In genomic region chr1:67646145-67647035, GRCh38 we compare ENCODE assay signal across 8 cellular contexts. TPM values are rescaled to one million over a fixed set of nuclear protein-coding genes. Genes with fewer than 3 reads are reported as not detected.
DNase-seq lines count a peak whose midpoint lies in the region; ATAC-seq and TF ChIP-seq lines count a peak whose summit lies in the region.

No MANE protein-coding gene starts in this region.

- no peak for TF ChIP-seq CTCF in mammary epithelial cell (conservative IDR thresholded peaks at IDR 0.05 in 1 of 2, IDR thresholded peaks at IDR 0.05 in 1 of 2; ENCODE audit: extremely low read depth in 1 of 2, insufficient read depth in 1 of 2, low read depth in 1 of 2, low read length in 2 of 2)

- DNase-seq in DMS79 (lab: John Stamatoyannopoulos, UW) (peak; percentile 39), NCI-H2107 (lab: John Stamatoyannopoulos, UW) (peak; percentile 39), mammary epithelial cell (no peak), SW 1271 (lab: John Stamatoyannopoulos, UW) (no peak), MV-4-11 (lab: John Stamatoyannopoulos, UW) (no peak)
- no peak for DNase-seq in activated CD8-positive, alpha-beta memory T cell treated with anti-CD3 and anti-CD28 coated beads, Interleukin-2, amount 10 ng/mL, durations not matched to agents 7 days and 5 days

- H3K9me3 ChIP-seq in mammary epithelial cell (replicated peaks; ENCODE audit: insufficient read depth, low read length) (no peaks in the 10 kb centered on the region), neuron (ENCODE audit: low read length) (no peaks in the 10 kb centered on the region)

- no peak overlapping the region for H3K4me3 Mint-ChIP-seq in activated CD8-positive, alpha-beta memory T cell treated with anti-CD3 and anti-CD28 coated beads, Interleukin-2, amount 10 ng/mL, durations not matched to agents 7 days and 5 days

- no peak overlapping the region for H3K27ac Mint-ChIP-seq in activated CD8-positive, alpha-beta memory T cell treated with anti-CD3 and anti-CD28 coated beads, Interleukin-2, amount 10 ng/mL, durations not matched to agents 7 days and 5 days

- intact Hi-C loops in mammary epithelial cell (cut with micrococcal nuclease), result no loop called here

- H3K4me3 ChIP-seq in mammary epithelial cell (replicated peaks in 1 of 3; ENCODE audit: insufficient read depth in 1 of 3, low read depth in 2 of 3, low read length in 3 of 3) (no peak overlapping the region), neuron (ENCODE audit: low read length) (peak overlapping the region; percentile 2)

- no peak overlapping the region for H3K9ac ChIP-seq in mammary epithelial cell (ENCODE audit: insufficient read depth, low read length)

- no peaks in the 10 kb centered on the region for H3K4me1 Mint-ChIP-seq in activated CD8-positive, alpha-beta memory T cell treated with anti-CD3 and anti-CD28 coated beads, Interleukin-2, amount 10 ng/mL, durations not matched to agents 7 days and 5 days

- no peak for TF ChIP-seq POLR2A in GM18505 (IDR thresholded peaks at IDR 0.05; ENCODE audit: borderline replicate concordance, extremely low read depth, insufficient read depth, insufficient read length)

- H3K4me2 ChIP-seq in mammary epithelial cell (ENCODE audit: insufficient read depth, low read depth, low read length), result no peak overlapping the region

- H3K36me3 Mint-ChIP-seq in activated CD8-positive, alpha-beta memory T cell treated with anti-CD3 and anti-CD28 coated beads, Interleukin-2, amount 10 ng/mL, durations not matched to agents 7 days and 5 days, result no peaks in the 10 kb centered on the region

- WGBS in mammary epithelial cell (ENCODE audit: low coverage, missing lambda C conversion rate), result 48% methylated on average over 3 of the region's 3 CpGs

- no peaks in the 10 kb centered on the region for H3K9me3 Mint-ChIP-seq in activated CD8-positive, alpha-beta memory T cell treated with anti-CD3 and anti-CD28 coated beads, Interleukin-2, amount 10 ng/mL, durations not matched to agents 7 days and 5 days (ENCODE audit: low read depth)

- H3K79me2 ChIP-seq in mammary epithelial cell (ENCODE audit: insufficient read depth, low read length), result no peaks in the 10 kb centered on the region

- no peaks in the 10 kb centered on the region for H3K27me3 ChIP-seq in mammary epithelial cell (ENCODE audit: insufficient read depth, low read length)
- H3K27me3 ChIP-seq in neuron (ENCODE audit: insufficient read depth, low read length), result no peaks in the 10 kb centered on the region

- peaks cover 2% of the 10 kb centered on the region for H3K27me3 Mint-ChIP-seq in activated CD8-positive, alpha-beta memory T cell treated with anti-CD3 and anti-CD28 coated beads, Interleukin-2, amount 10 ng/mL, durations not matched to agents 7 days and 5 days

- dilution Hi-C loops in mammary epithelial cell (cut with HindIII; ENCODE audit: low sequenced_read_pairs), result no loop called here

- H3K36me3 ChIP-seq in mammary epithelial cell (ENCODE audit: insufficient read depth, low read length) (no peaks in the 10 kb centered on the region), neuron (ENCODE audit: insufficient read depth, low read length) (no peaks in the 10 kb centered on the region)

- CTCF ChIA-PET in mammary epithelial cell (lab: Charles Lee; ENCODE audit: low non-redundant PET), result no interaction called here
- CTCF ChIA-PET in activated CD8-positive, alpha-beta memory T cell treated with anti-CD3 and anti-CD28 coated beads, Interleukin-2, amount 10 ng/mL, durations not matched to agents 7 days and 5 days (lab: Charles Lee), result no interaction called here

- no peaks in the 10 kb centered on the region for H4K20me1 ChIP-seq in mammary epithelial cell (ENCODE audit: insufficient read depth, low read length)

- H3K4me1 ChIP-seq in mammary epithelial cell (ENCODE audit: insufficient read depth, low read length) (peaks cover 26% of the 10 kb centered on the region), neuron (ENCODE audit: insufficient read depth, low read length) (peaks cover 46% of the 10 kb centered on the region)

- in situ Hi-C loops in mammary epithelial cell (cut with MboI; ENCODE audit: low sequenced_read_pairs in 2 of 2), result no loop called here

- peak overlapping the region; percentile 36 for H2AFZ ChIP-seq in mammary epithelial cell (ENCODE audit: low read depth, low read length)
- peak overlapping the region; percentile 59 for H2AFZ ChIP-seq in neuron (ENCODE audit: low read depth, low read length)

- no peak overlapping the region for H3K27ac ChIP-seq in mammary epithelial cell (ENCODE audit: insufficient read depth, low read depth, low read length)

- no peak for ATAC-seq in GM18505 (IDR thresholded peaks at IDR 0.05; ENCODE audit: unreplicated experiment)
- ATAC-seq in activated CD8-positive, alpha-beta memory T cell treated with anti-CD3 and anti-CD28 coated beads, Interleukin-2, amount 10 ng/mL, durations not matched to agents 7 days and 5 days, result no peak

- BruUV-seq in mammary epithelial cell (replicated peaks; lab: Mats Ljungman, UMichigan), result no TSS peak

RNA-seq across cellular contexts. Expression of gene GADD45A, which starts 38.6 kb away (rescaled TPM):
- total RNA-seq in mammary epithelial cell, result 100 to 1,000 TPM; 119 to 371 TPM
- polyA plus RNA-seq in mammary epithelial cell, result 75.5 TPM
- 27.2 TPM for polyA minus RNA-seq in mammary epithelial cell
- total RNA-seq in activated CD8-positive, alpha-beta memory T cell treated with anti-CD3 and anti-CD28 coated beads, Interleukin-2, amount 10 ng/mL, durations not matched to agents 7 days and 5 days, result 10 to 100 TPM; 30.2 to 33.7 TPM

Comparison
In these comparisons a context has a peak if more than half of its experiments do, and no peak if none do; other contexts are left out.
1. DNase-seq: peak in DMS79 (single experiment) and NCI-H2107 (single experiment); none in mammary epithelial cell (single experiment), SW 1271 (0 of 2), activated CD8-positive, alpha-beta memory T cell treated with anti-CD3 and anti-CD28 coated beads, Interleukin-2, amount 10 ng/mL, durations not matched to agents 7 days and 5 days (single experiment) and MV-4-11 (single experiment).